Comparison of ENCODE assay signal across 18 cellular contexts in the genomic region with DNA sequence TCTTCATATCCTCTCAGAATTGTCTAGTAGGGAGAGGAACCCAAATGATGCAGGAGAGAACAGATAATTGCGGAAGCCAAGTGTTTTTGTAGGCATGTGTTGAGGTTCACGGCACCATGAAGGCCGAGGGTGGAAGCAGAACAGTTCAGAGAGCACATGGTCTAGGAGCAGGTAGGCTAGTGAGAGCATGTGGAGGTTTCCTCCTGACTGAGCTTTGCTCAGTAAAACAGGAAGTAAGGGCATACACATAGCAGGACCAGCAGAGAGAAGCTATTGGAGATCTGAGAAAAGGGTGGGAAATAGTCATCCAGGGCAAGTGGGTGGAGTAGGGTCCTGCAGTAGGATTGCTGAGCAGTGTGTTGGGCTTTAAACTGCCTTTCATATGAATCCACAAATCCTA.
DNase-seq lines count a peak whose midpoint lies in the region; ATAC-seq and TF ChIP-seq lines count a peak whose summit lies in the region.
"Had no signal": no experiment of that assay in that cellular context is flagged by ENCODE, and none has a peak within 500 bp of the region (broad histone marks: within the 10 kb centered on the region; RNA-seq: fewer than 3 reads in every experiment).

No MANE protein-coding gene starts in this region.

- peaks cover 17% of the 10 kb centered on the region for H3K4me1 Mint-ChIP-seq in T-helper 2 cell treated with Interferon-gamma antibody and Interleukin-4, amounts not matched to agents 5 μg/mL and 100 μg/mL, for 36 hours (ENCODE audit: low read depth)
- H3K4me1 Mint-ChIP-seq in stimulated activated memory B cell treated with anti-CD40 and anti-IgM and Interleukin-4, amounts not matched to agents 10 μg/mL and 1 μg/mL and 100 μg/mL, for 72 hours, result peaks cover 18% of the 10 kb centered on the region

- no peak overlapping the region for H3K4me3 Mint-ChIP-seq in T-helper 2 cell treated with Interferon-gamma antibody and Interleukin-4, amounts not matched to agents 5 μg/mL and 100 μg/mL, for 36 hours
- H3K4me3 Mint-ChIP-seq in stimulated activated memory B cell treated with anti-CD40 and anti-IgM and Interleukin-4, amounts not matched to agents 10 μg/mL and 1 μg/mL and 100 μg/mL, for 72 hours, result no peak overlapping the region

- H3K9me3 Mint-ChIP-seq in T-helper 2 cell treated with Interferon-gamma antibody and Interleukin-4, amounts not matched to agents 5 μg/mL and 100 μg/mL, for 36 hours, result peaks cover 14% of the 10 kb centered on the region
- H3K9me3 Mint-ChIP-seq in stimulated activated memory B cell treated with anti-CD40 and anti-IgM and Interleukin-4, amounts not matched to agents 10 μg/mL and 1 μg/mL and 100 μg/mL, for 72 hours, result no peaks in the 10 kb centered on the region

- H3K27ac Mint-ChIP-seq in T-helper 2 cell treated with Interferon-gamma antibody and Interleukin-4, amounts not matched to agents 5 μg/mL and 100 μg/mL, for 36 hours, result peak overlapping the region; percentile 23
- no peak overlapping the region for H3K27ac Mint-ChIP-seq in stimulated activated memory B cell treated with anti-CD40 and anti-IgM and Interleukin-4, amounts not matched to agents 10 μg/mL and 1 μg/mL and 100 μg/mL, for 72 hours

- no peak for TF ChIP-seq CTCF in NB4 (IDR thresholded peaks at IDR 0.05; ENCODE audit: low read depth, low read length)

- H3K27me3 Mint-ChIP-seq in T-helper 2 cell treated with Interferon-gamma antibody and Interleukin-4, amounts not matched to agents 5 μg/mL and 100 μg/mL, for 36 hours (ENCODE audit: low read depth), result no peaks in the 10 kb centered on the region
- H3K27me3 Mint-ChIP-seq in stimulated activated memory B cell treated with anti-CD40 and anti-IgM and Interleukin-4, amounts not matched to agents 10 μg/mL and 1 μg/mL and 100 μg/mL, for 72 hours, result no peaks in the 10 kb centered on the region

- H3K36me3 Mint-ChIP-seq in T-helper 2 cell treated with Interferon-gamma antibody and Interleukin-4, amounts not matched to agents 5 μg/mL and 100 μg/mL, for 36 hours (ENCODE audit: low read depth), result peaks cover 2% of the 10 kb centered on the region
- no peaks in the 10 kb centered on the region for H3K36me3 Mint-ChIP-seq in stimulated activated memory B cell treated with anti-CD40 and anti-IgM and Interleukin-4, amounts not matched to agents 10 μg/mL and 1 μg/mL and 100 μg/mL, for 72 hours

- TF ChIP-seq POLR2A in NB4 (IDR thresholded peaks at IDR 0.05; ENCODE audit: extremely low read depth, insufficient read length), result no peak

- ATAC-seq in stimulated activated memory B cell treated with anti-CD40 and anti-IgM and Interleukin-4, amounts not matched to agents 10 μg/mL and 1 μg/mL and 100 μg/mL, for 72 hours, result peak; percentile 54
- ATAC-seq: HCT116 had no signal

- no peak for DNase-seq in T-helper 2 cell treated with Interferon-gamma antibody and Interleukin-4, amounts not matched to agents 5 μg/mL and 100 μg/mL, for 36 hours (ENCODE audit: low spot score)
- DNase-seq in T-helper 2 cell (no peak), NB4 (ENCODE audit: low read depth) (peak; percentile 20), SKM-1 treated with dmso at 0.1 percent for 144 hours (lab: John Stamatoyannopoulos, UW; ENCODE audit: unreplicated experiment) (peak; percentile 43), DMS53 treated with DMSO at 0.1 percent for 48 hours (lab: John Stamatoyannopoulos, UW; ENCODE audit: unreplicated experiment) (no peak), NCI-H1417 (lab: John Stamatoyannopoulos, UW) (no peak), NCI-H1105 treated with DMSO at 0.1 percent for 48 hours (lab: John Stamatoyannopoulos, UW) (no peak)
- DNase-seq: 8988T, GF-D8, KG1, NCI-H1417 treated with DMSO at 0.1 percent for 48 hours, NCI-H1930, NCI-H2171, NCI-H446, T-helper 9 cell had no signal

- H3K4me3 ChIP-seq in NB4 (ENCODE audit: low read depth, low read length), result no peak overlapping the region
- H3K4me3 ChIP-seq: BLaER1 had no signal

Comparison
In these comparisons a context has a peak if more than half of its experiments do, and no peak if none do; other contexts are left out.
1. DNase-seq: peak in NB4 (single experiment) and SKM-1 treated with dmso at 0.1 percent for 144 hours (single experiment); none in T-helper 2 cell treated with Interferon-gamma antibody and Interleukin-4, amounts not matched to agents 5 μg/mL and 100 μg/mL, for 36 hours (single experiment), T-helper 2 cell (0 of 5), DMS53 treated with DMSO at 0.1 percent for 48 hours (single experiment), NCI-H1417 (0 of 3) and NCI-H1105 treated with DMSO at 0.1 percent for 48 hours (single experiment).